ENCODE assay signal across 2 cellular contexts in genomic region chr1:167746988-167747655, GRCh38.
TF ChIP-seq lines count a peak whose summit lies in the region.

No MANE protein-coding gene starts in this region.

TF ChIP-seq in IMR-90, 13 proteins besides CTCF, POLR2A, EP300 and RAD21:
- TF ChIP-seq RCOR1 (IDR thresholded peaks at IDR 0.05; ENCODE audit: insufficient replicate concordance, low read length) = no peak
- TF ChIP-seq ELK1 (IDR thresholded peaks at IDR 0.05; ENCODE audit: borderline replicate concordance, low read depth, low read length) = no peak
- TF ChIP-seq SMC3 (IDR thresholded peaks at IDR 0.05; ENCODE audit: low read depth, low read length) = no peak
- TF ChIP-seq MAZ (IDR thresholded peaks at IDR 0.05; ENCODE audit: borderline replicate concordance, low read depth, low read length) = no peak
- TF ChIP-seq BHLHE40 (IDR thresholded peaks at IDR 0.05; ENCODE audit: low read depth, low read length) = no peak
- TF ChIP-seq MAFK (IDR thresholded peaks at IDR 0.05; ENCODE audit: low read depth, low read length) = no peak
- no peak for TF ChIP-seq MXI1 (IDR thresholded peaks at IDR 0.05; ENCODE audit: borderline replicate concordance, low read depth, low read length)
- no peak for TF ChIP-seq FOS (IDR thresholded peaks at IDR 0.05; ENCODE audit: low read depth, low read length)
- no peak for TF ChIP-seq CEBPB (IDR thresholded peaks at IDR 0.05; ENCODE audit: low read depth, low read length)
- TF ChIP-seq NFE2L2 (IDR thresholded peaks at IDR 0.05; ENCODE audit: low read depth, low read length) = no peak
- TF ChIP-seq CHD1 (IDR thresholded peaks at IDR 0.05; ENCODE audit: low read depth, low read length) = no peak
- TF ChIP-seq USF2 (IDR thresholded peaks at IDR 0.05; ENCODE audit: low read depth, low read length) = no peak
- no peak for TF ChIP-seq RFX5 (IDR thresholded peaks at IDR 0.05; ENCODE audit: low read depth, low read length)

TF ChIP-seq in K562, 482 proteins besides CTCF, POLR2A, EP300 and RAD21:
- no peak for TF ChIP-seq ZNF324 (CRISPR knock-in tag; IDR thresholded peaks at IDR 0.05)
- no peak for TF ChIP-seq SIN3B (IDR thresholded peaks at IDR 0.05; ENCODE audit: low read depth)
- peak; percentile 38; the same call in 1 of the 2 replicates for TF ChIP-seq ADNP (tag; IDR thresholded peaks at IDR 0.05)
- no peak for TF ChIP-seq CTBP1 (IDR thresholded peaks at IDR 0.05; ENCODE audit: borderline replicate concordance)
- no peak for TF ChIP-seq NCOA1 (IDR thresholded peaks at IDR 0.05; ENCODE audit: low read depth)
- peak; percentile 40 for TF ChIP-seq RBM25 (IDR thresholded peaks at IDR 0.05; ENCODE audit: low read depth, low read length, severe bottlenecking)
- 0 out of 2 replicates have a peak, but pooled peaks have one; percentile 12 for TF ChIP-seq SMARCC2 (IDR thresholded peaks at IDR 0.05; ENCODE audit: low read depth)
- TF ChIP-seq KDM1A (IDR thresholded peaks at IDR 0.05) = peak in 1 of 2 experiments; percentile 22; a peak in 1 of 4 replicates
- TF ChIP-seq HMGN3 (IDR thresholded peaks at IDR 0.05; ENCODE audit: borderline replicate concordance, extremely low read depth, insufficient read length, low read depth, low read length) = no peak
- TF ChIP-seq BRD9 (IDR thresholded peaks at IDR 0.05; ENCODE audit: low read depth, partially characterized antibody) = no peak
- peak; percentile 38; the same call in 1 of the 2 replicates for TF ChIP-seq ATF6 (CRISPR knock-in tag; IDR thresholded peaks at IDR 0.05)
- TF ChIP-seq ZBTB17 (CRISPR knock-in tag; IDR thresholded peaks at IDR 0.05) = no peak
- TF ChIP-seq HDAC1 (IDR thresholded peaks at IDR 0.05) = no peak
- TF ChIP-seq ZNF12 (CRISPR knock-in tag; IDR thresholded peaks at IDR 0.05) = no peak
- TF ChIP-seq ZNF121 (CRISPR knock-in tag; conservative IDR thresholded peaks at IDR 0.05) = peak; percentile 90
- TF ChIP-seq USF2 (CRISPR knock-in tag; IDR thresholded peaks at IDR 0.05) = no peak
- TF ChIP-seq AFF1 (IDR thresholded peaks at IDR 0.05; ENCODE audit: low read depth in 1 of 2, partially characterized antibody in 2 of 2) = no peak
